26 cellular contexts compared by ENCODE assay signal in genomic region chr2:24104110-24104650, GRCh38. TPM values are rescaled to one million over a fixed set of nuclear protein-coding genes. Genes with fewer than 3 reads are reported as not detected.
"Had no signal": no experiment of that assay in that cellular context is flagged by ENCODE, and none has a peak within 500 bp of the region (broad histone marks: within the 10 kb centered on the region; RNA-seq: fewer than 3 reads in every experiment).

No MANE protein-coding gene starts in this region.

- H3K27ac Mint-ChIP-seq: activated CD4-positive, alpha-beta T cell treated with anti-CD3 and anti-CD28 coated beads for 36 hours; activated CD8-positive, alpha-beta memory T cell treated with anti-CD3 and anti-CD28 coated beads, Interleukin-2, amount 10 ng/mL, durations not matched to agents 7 days and 5 days; activated CD8-positive, alpha-beta T cell treated with anti-CD3 and anti-CD28 coated beads, Interleukin-2, amount 10 ng/mL, durations not matched to agents 7 days and 5 days; activated naive CD8-positive, alpha-beta T cell treated with anti-CD3 and anti-CD28 coated beads for 36 hours; activated T-cell treated with anti-CD3 and anti-CD28 coated beads, Interleukin-2, amount 50 U/mL, for 72 hours; effector memory CD8-positive, alpha-beta T cell; nephron progenitor cell; T-helper 2 cell treated with Interferon-gamma antibody and Interleukin-4, amounts not matched to agents 5 μg/mL and 100 μg/mL, for 36 hours had no signal

- H3K9me3 ChIP-seq: gastrocnemius medialis, right atrium auricular region, testis, uterus had no signal

- H3K4me1 Mint-ChIP-seq: activated CD4-positive, alpha-beta T cell treated with anti-CD3 and anti-CD28 coated beads for 36 hours; activated CD8-positive, alpha-beta memory T cell treated with anti-CD3 and anti-CD28 coated beads, Interleukin-2, amount 10 ng/mL, durations not matched to agents 7 days and 5 days; activated naive CD8-positive, alpha-beta T cell treated with anti-CD3 and anti-CD28 coated beads for 36 hours; nephron progenitor cell had no signal

- H3K27ac ChIP-seq: brain microvascular endothelial cell, coronary artery, gastrocnemius medialis, hepatocyte, right atrium auricular region, testis, transverse colon, uterus had no signal

- H3K4me1 ChIP-seq: gastrocnemius medialis, right atrium auricular region, testis, transverse colon, uterus had no signal

- H3K4me3 ChIP-seq: coronary artery, gastrocnemius medialis, hepatocyte, right atrium auricular region, testis, transverse colon, uterus had no signal

- H3K79me2 ChIP-seq: hepatocyte had no signal

- H3K4me3 Mint-ChIP-seq: activated CD4-positive, alpha-beta T cell treated with anti-CD3 and anti-CD28 coated beads for 36 hours; activated CD8-positive, alpha-beta memory T cell treated with anti-CD3 and anti-CD28 coated beads, Interleukin-2, amount 10 ng/mL, durations not matched to agents 7 days and 5 days; activated CD8-positive, alpha-beta T cell treated with anti-CD3 and anti-CD28 coated beads, Interleukin-2, amount 10 ng/mL, durations not matched to agents 7 days and 5 days; activated naive CD8-positive, alpha-beta T cell treated with anti-CD3 and anti-CD28 coated beads for 36 hours; activated T-cell treated with anti-CD3 and anti-CD28 coated beads, Interleukin-2, amount 50 U/mL, for 72 hours; effector memory CD8-positive, alpha-beta T cell; nephron progenitor cell; T-helper 2 cell treated with Interferon-gamma antibody and Interleukin-4, amounts not matched to agents 5 μg/mL and 100 μg/mL, for 36 hours had no signal

- H2AFZ ChIP-seq: hepatocyte had no signal

- H3K36me3 ChIP-seq: brain microvascular endothelial cell, gastrocnemius medialis, right atrium auricular region, transverse colon, uterus had no signal

- DNase-seq: activated CD4-positive, alpha-beta T cell treated with anti-CD3 and anti-CD28 coated beads for 36 hours; activated CD4-positive, CD25-positive, alpha-beta regulatory T cell; activated CD8-positive, alpha-beta memory T cell treated with anti-CD3 and anti-CD28 coated beads, Interleukin-2, amount 10 ng/mL, durations not matched to agents 7 days and 5 days; activated CD8-positive, alpha-beta T cell treated with anti-CD3 and anti-CD28 coated beads, Interleukin-2, amount 10 ng/mL, durations not matched to agents 7 days and 5 days; activated naive CD4-positive, alpha-beta T cell; activated naive CD8-positive, alpha-beta T cell treated with anti-CD3 and anti-CD28 coated beads for 36 hours; activated T-cell treated with anti-CD3 and anti-CD28 coated beads, Interleukin-2, amount 50 U/mL, for 72 hours; brain microvascular endothelial cell; effector memory CD8-positive, alpha-beta T cell; erythroblast; gastrocnemius medialis; islet precursor cell; left cardiac atrium; left ventricle myocardium superior; nephron progenitor cell; nucleus accumbens; stimulated activated CD4-positive, alpha-beta T cell treated with anti-CD3 and anti-CD28 coated beads, Interleukin-15, amount 100 ng/mL, for 24 hours; stimulated activated naive CD8-positive, alpha-beta T cell treated with anti-CD3 and anti-CD28 coated beads, Interleukin-15, Interleukin-2, amounts not matched to agents 100 U/mL and 50 U/mL, for 24 hours; testis; transverse colon; uterus had no signal

- FAIRE-seq: astrocyte had no signal

- H3K27me3 ChIP-seq: brain microvascular endothelial cell, gastrocnemius medialis, hepatocyte, right atrium auricular region, testis, transverse colon, uterus had no signal

- H3K27me3 Mint-ChIP-seq: activated CD4-positive, alpha-beta T cell treated with anti-CD3 and anti-CD28 coated beads for 36 hours; activated naive CD8-positive, alpha-beta T cell treated with anti-CD3 and anti-CD28 coated beads for 36 hours; effector memory CD8-positive, alpha-beta T cell had no signal

- H3K4me2 ChIP-seq: hepatocyte had no signal

- ATAC-seq: activated CD4-positive, alpha-beta T cell treated with anti-CD3 and anti-CD28 coated beads for 36 hours; activated CD8-positive, alpha-beta memory T cell treated with anti-CD3 and anti-CD28 coated beads, Interleukin-2, amount 10 ng/mL, durations not matched to agents 7 days and 5 days; activated CD8-positive, alpha-beta T cell treated with anti-CD3 and anti-CD28 coated beads, Interleukin-2, amount 10 ng/mL, durations not matched to agents 7 days and 5 days; activated T-cell treated with anti-CD3 and anti-CD28 coated beads, Interleukin-2, amount 50 U/mL, for 72 hours; effector memory CD8-positive, alpha-beta T cell; gastrocnemius medialis; left cardiac atrium; left ventricle myocardium superior; stimulated activated naive CD8-positive, alpha-beta T cell treated with anti-CD3 and anti-CD28 coated beads, Interleukin-15, Interleukin-2, amounts not matched to agents 100 U/mL and 50 U/mL, for 24 hours had no signal

RNA-seq across cellular contexts. Expression of gene PFN4, which starts 19.0 kb away (rescaled TPM):
- total RNA-seq: activated CD8-positive, alpha-beta memory T cell treated with anti-CD3 and anti-CD28 coated beads, Interleukin-2, amount 10 ng/mL, durations not matched to agents 7 days and 5 days; gastrocnemius medialis had no signal
